Comparison of ENCODE assay signal across 14 cellular contexts in genomic region chr7:35722054-35722849, GRCh38. TPM values are rescaled to one million over a fixed set of nuclear protein-coding genes. Genes with fewer than 3 reads are reported as not detected.
DNase-seq lines count a peak whose midpoint lies in the region; ATAC-seq, FAIRE-seq and TF ChIP-seq lines count a peak whose summit lies in the region.
"Had no signal": no experiment of that assay in that cellular context is flagged by ENCODE, and none has a peak within 500 bp of the region (broad histone marks: within the 10 kb centered on the region; RNA-seq: fewer than 3 reads in every experiment).

No MANE protein-coding gene starts in this region.

- no peaks in the 10 kb centered on the region for H4K20me1 ChIP-seq in HepG2 (ENCODE audit: insufficient read depth, low read length)

- H3K79me2 ChIP-seq in HepG2 (ENCODE audit: insufficient read depth, low read length) = no peaks in the 10 kb centered on the region
- H3K79me2 ChIP-seq: hepatocyte had no signal

- H3K9ac ChIP-seq in HepG2 (ENCODE audit: insufficient read depth, low read depth, low read length) = no peak overlapping the region

- H3K4me1 ChIP-seq in HepG2 (ENCODE audit: insufficient read depth, low read length) (peaks cover 39% of the 10 kb centered on the region), right lobe of liver (no peaks in the 10 kb centered on the region)

- POLR2A ChIA-PET in HepG2 (lab: Yijun Ruan, JAX) = no interaction called here

- CTCF ChIA-PET in HepG2 (lab: Yijun Ruan, JAX; ENCODE audit: low intra/inter-chr PET ratio, low total read pairs) = no interaction called here

- H3K36me3 Mint-ChIP-seq in activated naive CD4-positive, alpha-beta T cell treated with anti-CD3 and anti-CD28 coated beads, Interleukin-2, amount 50 U/mL, for 72 hours = peaks cover 0 to 6% of the 10 kb centered on the region in 2 donors

- TF ChIP-seq POLR2A in HepG2 (IDR thresholded peaks at IDR 0.05; ENCODE audit: insufficient read depth in 1 of 2, low read depth in 2 of 2, low read length in 2 of 2) (no peak), right lobe of liver (IDR thresholded peaks at IDR 0.05) (no peak)

- 26% methylated on average over 7 of the region's 7 CpGs for WGBS in HepG2 (ENCODE audit: low lambda C conversion rate)
- 59% methylated on average over 7 of the region's 7 CpGs for WGBS in right lobe of liver (ENCODE audit: insufficient coverage, low coverage, low lambda C conversion rate, missing lambda C conversion rate)

- no peak overlapping the region for H3K4me3 ChIP-seq in HepG2 (replicated peaks in 1 of 3; ENCODE audit: insufficient read depth in 1 of 3, low read depth in 2 of 3, low read length in 3 of 3)
- H3K4me3 ChIP-seq in right lobe of liver = no peak overlapping the region
- H3K4me3 ChIP-seq: hepatocyte, Peyer's patch had no signal

- H3K9me3 ChIP-seq in HepG2 (ENCODE audit: low read length) = no peaks in the 10 kb centered on the region
- no peaks in the 10 kb centered on the region for H3K9me3 ChIP-seq in right lobe of liver
- H3K9me3 ChIP-seq: Peyer's patch had no signal

- TF ChIP-seq EP300 in HepG2 (IDR thresholded peaks at IDR 0.05; ENCODE audit: low read depth in 2 of 2, low read length in 2 of 2) = no peak
- TF ChIP-seq EP300 in HepG2 (CRISPR knock-in tag; IDR thresholded peaks at IDR 0.05; ENCODE audit: borderline replicate concordance) = no peak

- intact Hi-C loops in HepG2 (cut with micrococcal nuclease; ENCODE audit: unreplicated experiment) = no loop called here
- intact Hi-C loops in right lobe of liver (cut with DNase I) = no loop called here

- H3K4me2 ChIP-seq in HepG2 (ENCODE audit: low read depth, low read length) = no peak overlapping the region
- H3K4me2 ChIP-seq: hepatocyte had no signal

- H3K27ac Mint-ChIP-seq in activated naive CD4-positive, alpha-beta T cell treated with anti-CD3 and anti-CD28 coated beads, Interleukin-2, amount 50 U/mL, for 72 hours = peak overlapping the region; percentile 77 to 95

- no TSS peak for BruUV-seq in HepG2 (replicated peaks; lab: Mats Ljungman, UMichigan)

- no peak overlapping the region for H2AFZ ChIP-seq in HepG2 (ENCODE audit: low read length)
- H2AFZ ChIP-seq: hepatocyte had no signal

- no peak for TF ChIP-seq RAD21 in HepG2 (CRISPR knock-in tag; IDR thresholded peaks at IDR 0.05)

- H3K27ac ChIP-seq in HepG2 (ENCODE audit: extremely low read length, insufficient read depth, low read length) (no peak overlapping the region), right lobe of liver (no peak overlapping the region)
- H3K27ac ChIP-seq: epithelial cell of prostate, hepatocyte, Peyer's patch had no signal

- ATAC-seq in HepG2 (no peak), right lobe of liver (no peak), GM18519 (IDR thresholded peaks at IDR 0.05; ENCODE audit: low FRiP score, unreplicated experiment) (no peak)
- peak; percentile 87 to 92 for ATAC-seq in activated naive CD4-positive, alpha-beta T cell treated with anti-CD3 and anti-CD28 coated beads, Interleukin-2, amount 50 U/mL, for 72 hours
- ATAC-seq in stimulated activated naive CD8-positive, alpha-beta T cell treated with anti-CD3 and anti-CD28 coated beads, Interleukin-15, Interleukin-2, amounts not matched to agents 100 U/mL and 50 U/mL, for 24 hours = peak; percentile 84

- H3K36me3 ChIP-seq in HepG2 (replicated peaks in 1 of 2; ENCODE audit: control insufficient read depth in 1 of 2, insufficient read depth in 2 of 2, low read length in 2 of 2) = no peaks in the 10 kb centered on the region
- no peaks in the 10 kb centered on the region for H3K36me3 ChIP-seq in right lobe of liver
- H3K36me3 ChIP-seq: Peyer's patch had no signal

- peaks cover 0 to 2% of the 10 kb centered on the region in 2 experiments; a peak in 1 of 5 replicates for H3K27me3 ChIP-seq in HepG2 (ENCODE audit: control insufficient read depth in 1 of 2, insufficient read depth in 2 of 2, low read length in 2 of 2)
- no peaks in the 10 kb centered on the region for H3K27me3 ChIP-seq in right lobe of liver
- H3K27me3 ChIP-seq: hepatocyte, Peyer's patch had no signal

- DNase-seq in HepG2 (ENCODE audit: low spot score) (no peak), right lobe of liver (no peak), Kasumi-1 (lab: John Stamatoyannopoulos, UW) (peak; percentile 81 to 87), amniotic stem cell (lab: John Stamatoyannopoulos, UW) (no peak), DMS53 treated with DMSO at 0.1 percent for 48 hours (lab: John Stamatoyannopoulos, UW; ENCODE audit: unreplicated experiment) (no peak)
- peak in 1 of 2 donors; percentile 48 for DNase-seq in activated naive CD4-positive, alpha-beta T cell treated with anti-CD3 and anti-CD28 coated beads, Interleukin-2, amount 50 U/mL, for 72 hours (ENCODE audit: low spot score in 2 of 2)
- no peak for DNase-seq in stimulated activated naive CD8-positive, alpha-beta T cell treated with anti-CD3 and anti-CD28 coated beads, Interleukin-15, Interleukin-2, amounts not matched to agents 100 U/mL and 50 U/mL, for 24 hours
- DNase-seq: caudate nucleus, occipital lobe, Peyer's patch, T-helper 9 cell had no signal

- TF ChIP-seq CTCF in HepG2 (CRISPR knock-in tag; IDR thresholded peaks at IDR 0.05) = no peak
- no peak for TF ChIP-seq CTCF in right lobe of liver (IDR thresholded peaks at IDR 0.05)

- FAIRE-seq in HepG2 (lab: Jason Lieb, UNC) = no peak

- H3K9me3 Mint-ChIP-seq in activated naive CD4-positive, alpha-beta T cell treated with anti-CD3 and anti-CD28 coated beads, Interleukin-2, amount 50 U/mL, for 72 hours = peaks cover 0 to 8% of the 10 kb centered on the region in 2 donors

- in situ Hi-C loops in HepG2 (cut with HindIII; ENCODE audit: extremely low pct_ligation_motif_present, low pct_unique_long_range_greater_than_20kb) = loop anchor here (25.0 kb wide), 1 partner anchor 590 kb away; no protein-coding TSS in a partner anchor

TF ChIP-seq in HepG2, 621 proteins besides CTCF, POLR2A, EP300 and RAD21:
- TF ChIP-seq ZNF12 (CRISPR knock-in tag; IDR thresholded peaks at IDR 0.05) (peak; percentile 92), ZBED4 (CRISPR knock-in tag; IDR thresholded peaks at IDR 0.05; ENCODE audit: borderline replicate concordance) (no peak)

RNA-seq across cellular contexts. Expression of gene HERPUD2, which starts 27.3 kb away (rescaled TPM):
- total RNA-seq in HepG2 (2016; rRNA removed; fragmentation: Illumina TruSeq; extraction: Trizol) (10.4 and 10.7 TPM in 2 replicates), right lobe of liver (10 to 100 TPM; 15.4 to 26.7 (median 20.6) TPM)
- 4.8 and 6.9 TPM in 2 replicates for total RNA-seq in HepG2 (2016; cell fraction: cytosol; rRNA removed; fragmentation: Illumina TruSeq; extraction: Trizol; ENCODE audit: low read depth)
- total RNA-seq in HepG2 (2016; cell fraction: insoluble cytoplasmic fraction; rRNA removed; fragmentation: Illumina TruSeq; extraction: Trizol) = 8.1 and 9.2 TPM in 2 replicates
- 8.7 and 11.4 TPM in 2 replicates for total RNA-seq in HepG2 (2016; cell fraction: membrane; rRNA removed; fragmentation: Illumina TruSeq; extraction: Trizol)
- 7.9 and 9.8 TPM in 2 replicates for total RNA-seq in HepG2 (2016; cell fraction: nucleus; rRNA removed; fragmentation: Illumina TruSeq; extraction: Trizol)
- 38.6 and 41.5 TPM in 2 replicates for polyA plus RNA-seq in HepG2 (2011; rRNA removed)
- polyA plus RNA-seq in HepG2 (2011; cell fraction: cytosol; rRNA removed) = 25.1 and 28.9 TPM in 2 replicates
- 15.1 and 15.2 TPM in 2 replicates for polyA plus RNA-seq in HepG2 (2011; cell fraction: nucleus; rRNA removed)
- polyA plus RNA-seq in HepG2 (2012) = 14.4 and 14.8 TPM in 2 replicates
- polyA plus RNA-seq in HepG2 (2016; cell fraction: cytosol; fragmentation: Illumina TruSeq; extraction: Trizol; ENCODE audit: low read depth) = 1.7 and 2.5 TPM in 2 replicates
- polyA plus RNA-seq in HepG2 (2016; cell fraction: insoluble cytoplasmic fraction; fragmentation: Illumina TruSeq; extraction: Trizol; ENCODE audit: low read depth) = 11.0 and 11.1 TPM in 2 replicates
- polyA plus RNA-seq in HepG2 (2016; cell fraction: membrane; fragmentation: Illumina TruSeq; extraction: Trizol; ENCODE audit: low read depth) = 5.4 and 5.8 TPM in 2 replicates
- polyA plus RNA-seq in HepG2 (2016; cell fraction: nucleus; fragmentation: Illumina TruSeq; extraction: Trizol; ENCODE audit: insufficient read depth, low read depth) = 9.9 and 12.3 TPM in 2 replicates
- polyA minus RNA-seq in HepG2 (2011; rRNA and poly(A)+ RNA removed; ENCODE audit: low replicate concordance) = 67.6 and 68.6 TPM in 2 replicates
- polyA minus RNA-seq in HepG2 (2011; cell fraction: cytosol; rRNA and poly(A)+ RNA removed) = 21.0 and 26.4 TPM in 2 replicates
- polyA minus RNA-seq in HepG2 (2011; cell fraction: nucleus; rRNA and poly(A)+ RNA removed) = 38.2 and 43.6 TPM in 2 replicates
- total RNA-seq in activated naive CD4-positive, alpha-beta T cell treated with anti-CD3 and anti-CD28 coated beads, Interleukin-2, amount 50 U/mL, for 72 hours = 10 to 100 TPM; 21.9 to 22.3 TPM

Comparison
In these comparisons a context has a peak if more than half of its experiments do, and no peak if none do; other contexts are left out.
1. ATAC-seq: peak in activated naive CD4-positive, alpha-beta T cell treated with anti-CD3 and anti-CD28 coated beads, Interleukin-2, amount 50 U/mL, for 72 hours (2 of 2) and stimulated activated naive CD8-positive, alpha-beta T cell treated with anti-CD3 and anti-CD28 coated beads, Interleukin-15, Interleukin-2, amounts not matched to agents 100 U/mL and 50 U/mL, for 24 hours (single experiment); none in HepG2 (single experiment), right lobe of liver (0 of 4) and GM18519 (single experiment).
2. DNase-seq: peak in Kasumi-1 (2 of 2); none in HepG2 (single experiment), right lobe of liver (0 of 3), stimulated activated naive CD8-positive, alpha-beta T cell treated with anti-CD3 and anti-CD28 coated beads, Interleukin-15, Interleukin-2, amounts not matched to agents 100 U/mL and 50 U/mL, for 24 hours (single experiment), amniotic stem cell (single experiment) and DMS53 treated with DMSO at 0.1 percent for 48 hours (single experiment).